ENCODE assay signal across 1 cellular context in the genomic region with DNA sequence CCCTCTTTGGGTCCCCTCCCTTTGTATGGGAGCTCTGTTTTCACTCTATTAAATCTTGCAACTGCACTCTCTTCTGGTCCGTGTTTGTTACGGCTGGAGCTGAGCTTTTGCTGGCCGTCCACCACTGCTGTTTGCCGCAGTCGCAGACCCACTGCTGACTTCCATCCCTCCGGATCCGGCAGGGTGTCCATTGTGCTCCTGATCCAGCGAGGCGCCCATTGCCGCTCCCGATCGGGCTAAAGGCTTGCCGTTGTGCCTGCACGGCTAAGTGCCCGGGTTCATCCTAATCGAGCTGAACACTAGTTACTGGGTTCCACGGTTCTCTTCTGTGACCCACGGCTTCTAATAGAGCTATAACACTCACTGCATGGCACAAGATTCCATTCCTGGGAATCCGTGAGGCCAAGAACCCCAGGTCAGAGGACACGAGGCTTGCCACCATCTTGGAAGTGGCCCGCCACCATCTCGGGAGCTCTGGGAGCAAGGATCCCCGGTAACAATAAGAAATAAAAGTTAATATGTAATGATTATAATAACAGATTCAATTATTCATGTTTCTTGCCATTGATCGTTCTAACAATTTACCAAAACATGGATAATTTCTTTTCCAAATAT. TPM values are rescaled to one million over a fixed set of nuclear protein-coding genes. Genes with fewer than 3 reads are reported as not detected.
"Had no signal": no experiment of that assay in that cellular context is flagged by ENCODE, and none has a peak within 500 bp of the region (broad histone marks: within the 10 kb centered on the region; RNA-seq: fewer than 3 reads in every experiment).

No MANE protein-coding gene starts in this region.

RNA-seq across cellular contexts. Expression of a gene that starts 19.7 kb away (rescaled TPM):
- total RNA-seq: HT-29 had no signal
